ENCODE assay signal across 10 cellular contexts in genomic region chr2:24785704-24786321, GRCh38. TPM values are rescaled to one million over a fixed set of nuclear protein-coding genes. Genes with fewer than 3 reads are reported as not detected.
A peak's percentile ranks its signal among the peaks of the same experiment; 100 is the strongest.
DNase-seq lines count a peak whose midpoint lies in the region; ATAC-seq, FAIRE-seq and TF ChIP-seq lines count a peak whose summit lies in the region.
"Had no signal": no experiment of that assay in that cellular context is flagged by ENCODE, and none has a peak within 500 bp of the region (broad histone marks: within the 10 kb centered on the region; RNA-seq: fewer than 3 reads in every experiment).

No MANE protein-coding gene starts in this region.

- no peaks in the 10 kb centered on the region for H3K9me3 Mint-ChIP-seq in natural killer cell treated with Interleukin-12 subunit alpha and Interleukin-12 subunit beta and Interleukin-15 and Interleukin-18, amount 100 ng/mL, for 72 hours

- FAIRE-seq in frontal cortex (lab: Jason Lieb, UNC) = no peak
- FAIRE-seq: G401.6 had no signal

- DNase-seq in DND-41 (no peak), frontal cortex (ENCODE audit: low spot score in 2 of 2) (no peak), COR-L47 (lab: John Stamatoyannopoulos, UW) (no peak)
- DNase-seq in natural killer cell treated with Interleukin-12 subunit alpha and Interleukin-12 subunit beta and Interleukin-15 and Interleukin-18, amount 100 ng/mL, for 72 hours (ENCODE audit: low spot score) = no peak
- DNase-seq: heart right ventricle had no signal

- no peaks in the 10 kb centered on the region for H3K4me1 Mint-ChIP-seq in natural killer cell treated with Interleukin-12 subunit alpha and Interleukin-12 subunit beta and Interleukin-15 and Interleukin-18, amount 100 ng/mL, for 72 hours (ENCODE audit: low read depth in 2 of 2)

- H3K4me3 ChIP-seq in DND-41 (ENCODE audit: low read depth in 1 of 2, low read length in 2 of 2) = no peak overlapping the region
- H3K4me3 ChIP-seq: heart right ventricle had no signal

- no peak for TF ChIP-seq CTCF in DND-41 (IDR thresholded peaks at IDR 0.05; ENCODE audit: borderline replicate concordance, extremely low read depth, low read length, poor library complexity, severe bottlenecking)

- no peak overlapping the region for H3K27ac ChIP-seq in DND-41 (ENCODE audit: low read length)
- H3K27ac ChIP-seq: heart right ventricle had no signal

- H3K4me2 ChIP-seq in DND-41 (ENCODE audit: insufficient read depth, low read length) = no peak overlapping the region

- TF ChIP-seq POLR2A in Raji (IDR thresholded peaks at IDR 0.05; ENCODE audit: insufficient read depth, low read depth, low read length) = peak; percentile 40; the same call in 1 of the 2 replicates

- no peaks in the 10 kb centered on the region for H3K36me3 Mint-ChIP-seq in natural killer cell treated with Interleukin-12 subunit alpha and Interleukin-12 subunit beta and Interleukin-15 and Interleukin-18, amount 100 ng/mL, for 72 hours

- H3K4me1 ChIP-seq in DND-41 (ENCODE audit: insufficient read depth, low read length) = no peaks in the 10 kb centered on the region

- H3K27me3 ChIP-seq in DND-41 (ENCODE audit: insufficient read depth, low read length, poor library complexity) = no peaks in the 10 kb centered on the region
- H3K27me3 ChIP-seq: heart right ventricle had no signal

- no peaks in the 10 kb centered on the region for H3K9me3 ChIP-seq in DND-41 (ENCODE audit: insufficient read depth, low read length, severe bottlenecking)
- H3K9me3 ChIP-seq: heart right ventricle had no signal

- H3K9ac ChIP-seq in DND-41 (ENCODE audit: low read depth, low read length) = no peak overlapping the region

- no peak overlapping the region for H2AFZ ChIP-seq in DND-41 (ENCODE audit: low read depth, low read length)

- H3K27me3 Mint-ChIP-seq in natural killer cell treated with Interleukin-12 subunit alpha and Interleukin-12 subunit beta and Interleukin-15 and Interleukin-18, amount 100 ng/mL, for 72 hours = no peaks in the 10 kb centered on the region

- H3K4me3 Mint-ChIP-seq in natural killer cell treated with Interleukin-12 subunit alpha and Interleukin-12 subunit beta and Interleukin-15 and Interleukin-18, amount 100 ng/mL, for 72 hours = no peak overlapping the region

- H4K20me1 ChIP-seq in DND-41 (ENCODE audit: insufficient read depth, low read length) = no peaks in the 10 kb centered on the region

- ATAC-seq in DND-41 (ENCODE audit: insufficient read depth, low read depth) (peak; percentile 24; the same call in 1 of the 3 replicates), GM19467 (IDR thresholded peaks at IDR 0.05; ENCODE audit: unreplicated experiment) (peak; percentile 89), HG03460 (IDR thresholded peaks at IDR 0.05; ENCODE audit: unreplicated experiment) (peak; percentile 87), GM21737 (IDR thresholded peaks at IDR 0.05; ENCODE audit: unreplicated experiment) (no peak)
- no peak for ATAC-seq in natural killer cell treated with Interleukin-12 subunit alpha and Interleukin-12 subunit beta and Interleukin-15 and Interleukin-18, amount 100 ng/mL, for 72 hours

- H3K36me3 ChIP-seq in DND-41 (ENCODE audit: insufficient read depth, low read length) = no peaks in the 10 kb centered on the region; the same call in 1 of the 2 replicates

- H3K79me2 ChIP-seq in DND-41 (ENCODE audit: insufficient read depth, low read length) = no peaks in the 10 kb centered on the region

- H3K27ac Mint-ChIP-seq in natural killer cell treated with Interleukin-12 subunit alpha and Interleukin-12 subunit beta and Interleukin-15 and Interleukin-18, amount 100 ng/mL, for 72 hours = no peak overlapping the region

RNA-seq across cellular contexts. Expression of gene PTRHD1, which starts 7.4 kb away (rescaled TPM):
- 41.2 TPM for total RNA-seq in frontal cortex
- 10 to 100 TPM; 16.0 to 16.6 TPM for total RNA-seq in natural killer cell treated with Interleukin-12 subunit alpha and Interleukin-12 subunit beta and Interleukin-15 and Interleukin-18, amount 100 ng/mL, for 72 hours

RNA-seq across cellular contexts. Expression of gene CENPO, which starts 7.4 kb away (rescaled TPM):
- 10.6 TPM for total RNA-seq in frontal cortex
- total RNA-seq in natural killer cell treated with Interleukin-12 subunit alpha and Interleukin-12 subunit beta and Interleukin-15 and Interleukin-18, amount 100 ng/mL, for 72 hours = 10 to 100 TPM; 35.3 to 69.1 TPM

Comparison
In these comparisons a context has a peak if more than half of its experiments do, and no peak if none do; other contexts are left out.
1. ATAC-seq: peak in DND-41 (single experiment), GM19467 (single experiment) and HG03460 (single experiment); none in GM21737 (single experiment) and natural killer cell treated with Interleukin-12 subunit alpha and Interleukin-12 subunit beta and Interleukin-15 and Interleukin-18, amount 100 ng/mL, for 72 hours (0 of 2).